In the genomic region with DNA sequence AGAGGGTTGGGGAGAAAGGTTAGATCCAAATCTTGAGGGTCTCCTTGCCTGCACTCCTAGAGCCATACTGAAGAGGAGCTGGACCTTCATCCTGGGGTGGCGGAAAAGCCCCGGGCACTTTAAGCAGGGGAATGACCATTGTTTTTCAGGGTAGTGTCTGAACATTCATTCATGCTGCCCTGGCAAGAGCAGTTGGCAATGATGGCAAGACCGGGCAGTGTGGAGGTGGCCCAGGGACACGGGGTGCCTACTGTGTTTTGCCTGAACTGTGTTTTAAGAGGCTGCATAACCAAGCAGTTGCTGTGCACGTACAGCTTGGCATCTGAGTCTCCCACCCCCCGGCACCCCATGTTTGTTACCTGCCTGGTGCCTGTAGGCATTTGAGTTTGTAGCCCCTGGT, we compare ENCODE assay signal across 16 cellular contexts. TPM values are rescaled to one million over a fixed set of nuclear protein-coding genes. Genes with fewer than 3 reads are reported as not detected.
DNase-seq lines count a peak whose midpoint lies in the region; ATAC-seq and TF ChIP-seq lines count a peak whose summit lies in the region.
"Had no signal": no experiment of that assay in that cellular context is flagged by ENCODE, and none has a peak within 500 bp of the region (broad histone marks: within the 10 kb centered on the region; RNA-seq: fewer than 3 reads in every experiment).

No MANE protein-coding gene starts in this region.

- WGBS in esophagus squamous epithelium, 2 donors: 88 to 91% methylated on average over 5 to 6 of the region's 6 CpGs
- 38 to 60% methylated on average over 5 to 6 of the region's 6 CpGs for WGBS in thyroid gland, 2 donors

- H3K36me3 ChIP-seq in esophagus squamous epithelium: peaks cover 0 to 68% (median 8%) of the 10 kb centered on the region in 3 donors
- H3K36me3 ChIP-seq in naive thymus-derived CD4-positive, alpha-beta T cell (ENCODE audit: control insufficient read depth in 2 of 3, insufficient read depth in 3 of 3, low read length in 3 of 3): peaks cover 0 to 43% (median 6%) of the 10 kb centered on the region in 3 experiments
- H3K36me3 ChIP-seq in thyroid gland: peaks cover 8 to 10% of the 10 kb centered on the region in 2 donors
- H3K36me3 ChIP-seq in uterus: no peaks in the 10 kb centered on the region

- H3K27ac ChIP-seq in esophagus squamous epithelium (peak overlapping the region; percentile 29 to 95 (median 88)), thyroid gland (peak overlapping the region; percentile 94 to 98 (median 96)), uterus (no peak overlapping the region)
- H3K27ac ChIP-seq in naive thymus-derived CD4-positive, alpha-beta T cell (ENCODE audit: low read depth, low read length): no peak overlapping the region

- H3K4me3 Mint-ChIP-seq in T-helper 17 cell: no peak overlapping the region
- no peak overlapping the region for H3K4me3 Mint-ChIP-seq in naive thymus-derived CD4-positive, alpha-beta T cell
- H3K4me3 Mint-ChIP-seq: T-helper 1 cell treated with Interleukin-12 subunit alpha and Interleukin-12 subunit beta and Interleukin-4 antibody, amounts not matched to agents 30 μg/mL and 1 μg/mL, for 36 hours had no signal

- intact Hi-C loops in esophagus squamous epithelium (cut with DNase I): no loop called here
- intact Hi-C loops in naive thymus-derived CD4-positive, alpha-beta T cell (cut with micrococcal nuclease): no loop called here
- intact Hi-C loops in thyroid gland (cut with DNase I): no loop called here
- intact Hi-C loops in uterus (cut with DNase I; ENCODE audit: low total_unique reads): no loop called here

- no peak for ATAC-seq in T-helper 17 cell
- no peak for ATAC-seq in naive thymus-derived CD4-positive, alpha-beta T cell
- no peak for ATAC-seq in GM21717 (IDR thresholded peaks at IDR 0.05; ENCODE audit: unreplicated experiment)
- ATAC-seq: esophagus mucosa had no signal

- H3K4me1 ChIP-seq in esophagus squamous epithelium (peaks cover 39 to 88% (median 50%) of the 10 kb centered on the region in 3 donors), thyroid gland (peaks cover 96 to 100% of the 10 kb centered on the region in 2 donors), uterus (no peaks in the 10 kb centered on the region)
- H3K4me1 ChIP-seq in naive thymus-derived CD4-positive, alpha-beta T cell (ENCODE audit: control insufficient read depth in 2 of 2, insufficient read depth in 2 of 2, low read length in 2 of 2): peaks cover 7 to 37% of the 10 kb centered on the region in 2 donors

- no peaks in the 10 kb centered on the region for H3K9me3 Mint-ChIP-seq in naive thymus-derived CD4-positive, alpha-beta T cell
- H3K9me3 Mint-ChIP-seq: T-helper 1 cell treated with Interleukin-12 subunit alpha and Interleukin-12 subunit beta and Interleukin-4 antibody, amounts not matched to agents 30 μg/mL and 1 μg/mL, for 36 hours had no signal

- TF ChIP-seq CTCF in esophagus squamous epithelium (IDR thresholded peaks at IDR 0.05) (no peak), thyroid gland (IDR thresholded peaks at IDR 0.05) (no peak), uterus (IDR thresholded peaks at IDR 0.05) (no peak)

- H3K9me3 ChIP-seq in T-helper 17 cell (ENCODE audit: control insufficient read depth, low read length, poor library complexity, severe bottlenecking) (no peaks in the 10 kb centered on the region), esophagus squamous epithelium (no peaks in the 10 kb centered on the region), thyroid gland (no peaks in the 10 kb centered on the region), uterus (no peaks in the 10 kb centered on the region)
- no peaks in the 10 kb centered on the region for H3K9me3 ChIP-seq in naive thymus-derived CD4-positive, alpha-beta T cell (ENCODE audit: control insufficient read depth in 2 of 3, low read length in 3 of 3)

- no peaks in the 10 kb centered on the region for H3K27me3 Mint-ChIP-seq in T-helper 17 cell
- H3K27me3 Mint-ChIP-seq in naive thymus-derived CD4-positive, alpha-beta T cell: no peaks in the 10 kb centered on the region

- no peak overlapping the region for H3K4me3 ChIP-seq in esophagus squamous epithelium
- H3K4me3 ChIP-seq in naive thymus-derived CD4-positive, alpha-beta T cell (ENCODE audit: low read length): no peak overlapping the region
- H3K4me3 ChIP-seq in thyroid gland (replicated peaks in 1 of 3): no peak overlapping the region
- H3K4me3 ChIP-seq in uterus: no peak overlapping the region
- H3K4me3 ChIP-seq: smooth muscle cell had no signal

- POLR2A ChIA-PET in naive thymus-derived CD4-positive, alpha-beta T cell (lab: Charles Lee): no interaction called here

- DNase-seq in T-helper 17 cell (no peak), esophagus squamous epithelium (lab: John Stamatoyannopoulos, UW) (no peak), thyroid gland (peak; percentile 80 to 83), HUDEP-2 (lab: John Stamatoyannopoulos, UW; ENCODE audit: unreplicated experiment in 76 of 76) (no peak), uterus (no peak)
- DNase-seq in naive thymus-derived CD4-positive, alpha-beta T cell: no peak
- DNase-seq: activated naive CD4-positive, alpha-beta T cell treated with Interleukin-2 at 50 U/mL for 16 hours; DMS 273 treated with DMSO at 0.1 percent for 48 hours; IMR-90; NCI-H2029; NCI-H510A; SHP77 treated with DMSO at 0.1 percent for 48 hours had no signal

- CTCF ChIA-PET in naive thymus-derived CD4-positive, alpha-beta T cell (lab: Charles Lee): interaction anchor here (0.7 to 1.1 kb wide), 3 partner anchors 19 to 194 kb away, joined by 3 read pairs; no protein-coding TSS in a partner anchor

- no peaks in the 10 kb centered on the region for H3K27me3 ChIP-seq in esophagus squamous epithelium
- H3K27me3 ChIP-seq in naive thymus-derived CD4-positive, alpha-beta T cell (ENCODE audit: control insufficient read depth in 2 of 2, insufficient read depth in 2 of 2, low read length in 2 of 2): no peaks in the 10 kb centered on the region
- no peaks in the 10 kb centered on the region for H3K27me3 ChIP-seq in thyroid gland
- no peaks in the 10 kb centered on the region for H3K27me3 ChIP-seq in uterus

- peaks cover 5% of the 10 kb centered on the region for H3K36me3 Mint-ChIP-seq in T-helper 17 cell (ENCODE audit: low read depth)
- H3K36me3 Mint-ChIP-seq in naive thymus-derived CD4-positive, alpha-beta T cell: peaks cover 0 to 42% (median 32%) of the 10 kb centered on the region in 5 donors

- peak overlapping the region; percentile 54 for H3K27ac Mint-ChIP-seq in T-helper 17 cell
- peak overlapping the region in 6 of 9 donors; percentile 41 to 94 (median 80) for H3K27ac Mint-ChIP-seq in naive thymus-derived CD4-positive, alpha-beta T cell
- H3K27ac Mint-ChIP-seq: T-helper 1 cell treated with Interleukin-12 subunit alpha and Interleukin-12 subunit beta and Interleukin-4 antibody, amounts not matched to agents 30 μg/mL and 1 μg/mL, for 36 hours had no signal

- TF ChIP-seq POLR2A in esophagus squamous epithelium (IDR thresholded peaks at IDR 0.05) (no peak), thyroid gland (IDR thresholded peaks at IDR 0.05) (no peak), uterus (IDR thresholded peaks at IDR 0.05) (no peak)

- peaks cover 19% of the 10 kb centered on the region for H3K4me1 Mint-ChIP-seq in T-helper 17 cell
- peaks cover 45 to 88% (median 73%) of the 10 kb centered on the region in 7 donors for H3K4me1 Mint-ChIP-seq in naive thymus-derived CD4-positive, alpha-beta T cell

RNA-seq across cellular contexts. Expression of a gene that starts 14.7 kb away (rescaled TPM):
- 10 to 100 TPM; 39.9 to 59.0 TPM for total RNA-seq in T-helper 17 cell
- 10 to 100 TPM; 15.5 to 48.8 (median 34.5) TPM for total RNA-seq in esophagus squamous epithelium
- total RNA-seq in naive thymus-derived CD4-positive, alpha-beta T cell: 100 to 1,000 TPM in 3 of 5 experiments, 10 to 100 TPM in 2; 49.5 to 124 (median 107) TPM
- 10 to 100 TPM; 15.3 to 31.2 TPM for polyA plus RNA-seq in naive thymus-derived CD4-positive, alpha-beta T cell
- 100 to 1,000 TPM in 2 of 4 donors, 10 to 100 TPM in 2; 58.3 to 135 (median 109) TPM for total RNA-seq in thyroid gland
- total RNA-seq in uterus: 10 to 100 TPM; 21.4 to 79.8 (median 52.9) TPM

RNA-seq across cellular contexts. Expression of a gene that starts 50.5 kb away (rescaled TPM):
- total RNA-seq in T-helper 17 cell: 1 to 10 TPM; 5.1 to 8.6 TPM
- 10 to 100 TPM; 17.0 to 30.0 (median 20.3) TPM for total RNA-seq in esophagus squamous epithelium
- 10 to 100 TPM in 3 of 5 experiments, 1 to 10 TPM in 2; 6.4 to 20.2 (median 14.1) TPM for total RNA-seq in naive thymus-derived CD4-positive, alpha-beta T cell
- 10 to 100 TPM; 23.2 to 28.9 TPM for polyA plus RNA-seq in naive thymus-derived CD4-positive, alpha-beta T cell
- 10 to 100 TPM; 26.6 to 39.6 (median 32.8) TPM for total RNA-seq in thyroid gland
- total RNA-seq in uterus: 10 to 100 TPM in 3 of 4 donors, 1 to 10 TPM in 1; 5.0 to 19.0 (median 11.0) TPM

RNA-seq across cellular contexts. Expression of a gene that starts 50.7 kb away (rescaled TPM):
- 10 to 100 TPM; 75.9 to 92.5 TPM for total RNA-seq in T-helper 17 cell
- total RNA-seq in esophagus squamous epithelium: 10 to 100 TPM; 35.3 to 80.5 (median 65.2) TPM
- 10 to 100 TPM; 55.8 to 81.1 (median 76.7) TPM for total RNA-seq in naive thymus-derived CD4-positive, alpha-beta T cell
- polyA plus RNA-seq in naive thymus-derived CD4-positive, alpha-beta T cell: 10 to 100 TPM; 18.9 to 40.3 TPM
- 10 to 100 TPM; 59.9 to 79.3 (median 68.8) TPM for total RNA-seq in thyroid gland
- total RNA-seq in uterus: 10 to 100 TPM; 36.0 to 66.5 (median 59.0) TPM

Comparison
In these comparisons a context has a peak if more than half of its experiments do, and no peak if none do; other contexts are left out.
1. DNase-seq: peak in thyroid gland (2 of 2); none in T-helper 17 cell (0 of 3), esophagus squamous epithelium (single experiment), naive thymus-derived CD4-positive, alpha-beta T cell (0 of 9), HUDEP-2 (0 of 76) and uterus (0 of 2).
2. H3K27ac ChIP-seq: peak in esophagus squamous epithelium (4 of 4) and thyroid gland (3 of 3); none in naive thymus-derived CD4-positive, alpha-beta T cell (single experiment) and uterus (0 of 2).